2 cellular contexts compared by ENCODE assay signal in the genomic region with DNA sequence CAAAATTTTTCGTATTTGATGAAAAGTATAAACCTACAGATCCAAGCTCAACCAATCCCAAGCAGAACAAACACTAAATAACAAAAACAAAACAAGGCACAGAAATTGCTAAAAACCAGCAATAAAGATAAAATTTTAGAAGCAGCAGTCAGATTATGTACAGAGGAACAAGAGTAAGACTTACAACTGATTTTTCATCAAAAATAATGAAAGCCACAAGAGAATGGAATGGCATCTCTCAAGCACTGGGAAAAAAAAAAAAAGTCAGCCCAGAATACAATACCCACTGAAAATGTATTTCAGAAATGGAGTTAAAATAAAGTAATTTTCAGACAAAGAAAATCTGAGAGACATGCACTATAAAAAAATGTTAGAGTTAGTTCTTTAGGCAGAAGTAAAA.
TF ChIP-seq lines count a peak whose summit lies in the region.

No MANE protein-coding gene starts in this region.

TF ChIP-seq in HepG2, 621 proteins besides CTCF, POLR2A, EP300 and RAD21 (continued from another document):
- TF ChIP-seq, protein P1, sequence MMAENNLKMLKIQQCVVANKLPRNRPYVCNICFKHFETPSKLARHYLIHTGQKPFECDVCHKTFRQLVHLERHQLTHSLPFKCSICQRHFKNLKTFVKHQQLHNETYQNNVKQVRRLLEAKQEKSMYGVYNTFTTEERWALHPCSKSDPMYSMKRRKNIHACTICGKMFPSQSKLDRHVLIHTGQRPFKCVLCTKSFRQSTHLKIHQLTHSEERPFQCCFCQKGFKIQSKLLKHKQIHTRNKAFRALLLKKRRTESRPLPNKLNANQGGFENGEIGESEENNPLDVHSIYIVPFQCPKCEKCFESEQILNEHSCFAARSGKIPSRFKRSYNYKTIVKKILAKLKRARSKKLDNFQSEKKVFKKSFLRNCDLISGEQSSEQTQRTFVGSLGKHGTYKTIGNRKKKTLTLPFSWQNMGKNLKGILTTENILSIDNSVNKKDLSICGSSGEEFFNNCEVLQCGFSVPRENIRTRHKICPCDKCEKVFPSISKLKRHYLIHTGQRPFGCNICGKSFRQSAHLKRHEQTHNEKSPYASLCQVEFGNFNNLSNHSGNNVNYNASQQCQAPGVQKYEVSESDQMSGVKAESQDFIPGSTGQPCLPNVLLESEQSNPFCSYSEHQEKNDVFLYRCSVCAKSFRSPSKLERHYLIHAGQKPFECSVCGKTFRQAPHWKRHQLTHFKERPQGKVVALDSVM (CRISPR knock-in tag; IDR thresholded peaks at IDR 0.05), result no peak

TF ChIP-seq in WTC11, 78 proteins besides CTCF, POLR2A, EP300 and RAD21:
- TF ChIP-seq, protein P2, sequence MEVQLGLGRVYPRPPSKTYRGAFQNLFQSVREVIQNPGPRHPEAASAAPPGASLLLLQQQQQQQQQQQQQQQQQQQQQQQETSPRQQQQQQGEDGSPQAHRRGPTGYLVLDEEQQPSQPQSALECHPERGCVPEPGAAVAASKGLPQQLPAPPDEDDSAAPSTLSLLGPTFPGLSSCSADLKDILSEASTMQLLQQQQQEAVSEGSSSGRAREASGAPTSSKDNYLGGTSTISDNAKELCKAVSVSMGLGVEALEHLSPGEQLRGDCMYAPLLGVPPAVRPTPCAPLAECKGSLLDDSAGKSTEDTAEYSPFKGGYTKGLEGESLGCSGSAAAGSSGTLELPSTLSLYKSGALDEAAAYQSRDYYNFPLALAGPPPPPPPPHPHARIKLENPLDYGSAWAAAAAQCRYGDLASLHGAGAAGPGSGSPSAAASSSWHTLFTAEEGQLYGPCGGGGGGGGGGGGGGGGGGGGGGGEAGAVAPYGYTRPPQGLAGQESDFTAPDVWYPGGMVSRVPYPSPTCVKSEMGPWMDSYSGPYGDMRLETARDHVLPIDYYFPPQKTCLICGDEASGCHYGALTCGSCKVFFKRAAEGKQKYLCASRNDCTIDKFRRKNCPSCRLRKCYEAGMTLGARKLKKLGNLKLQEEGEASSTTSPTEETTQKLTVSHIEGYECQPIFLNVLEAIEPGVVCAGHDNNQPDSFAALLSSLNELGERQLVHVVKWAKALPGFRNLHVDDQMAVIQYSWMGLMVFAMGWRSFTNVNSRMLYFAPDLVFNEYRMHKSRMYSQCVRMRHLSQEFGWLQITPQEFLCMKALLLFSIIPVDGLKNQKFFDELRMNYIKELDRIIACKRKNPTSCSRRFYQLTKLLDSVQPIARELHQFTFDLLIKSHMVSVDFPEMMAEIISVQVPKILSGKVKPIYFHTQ (CRISPR knock-in tag; IDR thresholded peaks at IDR 0.05), result no peak
- peak; percentile 91; the same call in 1 of the 2 replicates for TF ChIP-seq ZNF317 (CRISPR knock-in tag; IDR thresholded peaks at IDR 0.05; ENCODE audit: borderline replicate concordance, low read depth)
